In genomic region chr1:154824356-154825069, GRCh38 we compare ENCODE assay signal across 30 cellular contexts.
"Had no signal": no experiment of that assay in that cellular context is flagged by ENCODE, and none has a peak within 500 bp of the region (broad histone marks: within the 10 kb centered on the region; RNA-seq: fewer than 3 reads in every experiment).

No MANE protein-coding gene starts in this region.

- H3K27me3 Mint-ChIP-seq: activated B cell treated with CpG ODN at 0.5 μM for 24 hours; activated CD4-positive, alpha-beta memory T cell treated with anti-CD3 and anti-CD28 coated beads for 36 hours; activated naive CD8-positive, alpha-beta T cell; activated naive CD8-positive, alpha-beta T cell treated with anti-CD3 and anti-CD28 coated beads, Interleukin-2, amount 50 U/mL, for 24 hours had no signal

- H3K9ac ChIP-seq: KMS-11 had no signal

- H3K9me3 Mint-ChIP-seq: activated B cell treated with CpG ODN at 0.5 μM for 24 hours; activated CD4-positive, alpha-beta memory T cell treated with anti-CD3 and anti-CD28 coated beads for 36 hours; activated naive CD4-positive, alpha-beta T cell treated with anti-CD3 and anti-CD28 coated beads, Interleukin-2, amount 10 ng/mL, durations not matched to agents 7 days and 5 days; activated naive CD8-positive, alpha-beta T cell treated with anti-CD3 and anti-CD28 coated beads, Interleukin-2, amount 50 U/mL, for 24 hours had no signal

- ATAC-seq: activated naive CD8-positive, alpha-beta T cell treated with anti-CD3 and anti-CD28 coated beads, Interleukin-2, amount 50 U/mL, for 24 hours; PC-3 had no signal

- H3K27me3 ChIP-seq: cardiac muscle cell, Peyer's patch had no signal

- H3K36me3 ChIP-seq: cardiac muscle cell, Peyer's patch had no signal

- H3K4me3 ChIP-seq: cardiac muscle cell, Peyer's patch had no signal

- H3K4me1 Mint-ChIP-seq: activated naive CD4-positive, alpha-beta T cell treated with anti-CD3 and anti-CD28 coated beads, Interleukin-2, amount 10 ng/mL, durations not matched to agents 7 days and 5 days had no signal

- H3K36me3 Mint-ChIP-seq: activated CD4-positive, alpha-beta memory T cell treated with anti-CD3 and anti-CD28 coated beads for 36 hours; activated naive CD4-positive, alpha-beta T cell treated with anti-CD3 and anti-CD28 coated beads, Interleukin-2, amount 10 ng/mL, durations not matched to agents 7 days and 5 days; activated naive CD8-positive, alpha-beta T cell had no signal

- H3K4me2 ChIP-seq: KMS-11 had no signal

- H3K9me3 ChIP-seq: Peyer's patch had no signal

- H3K27ac ChIP-seq: cardiac muscle cell, KMS-11, Peyer's patch, VCaP had no signal

- H3K27ac Mint-ChIP-seq: activated B cell treated with CpG ODN at 0.5 μM for 24 hours; activated CD4-positive, alpha-beta memory T cell treated with anti-CD3 and anti-CD28 coated beads for 36 hours; activated naive CD4-positive, alpha-beta T cell treated with anti-CD3 and anti-CD28 coated beads, Interleukin-2, amount 10 ng/mL, durations not matched to agents 7 days and 5 days; activated naive CD8-positive, alpha-beta T cell; activated naive CD8-positive, alpha-beta T cell treated with anti-CD3 and anti-CD28 coated beads, Interleukin-2, amount 50 U/mL, for 24 hours had no signal

- DNase-seq: activated B cell treated with CpG ODN at 0.5 μM for 24 hours; activated CD4-positive, alpha-beta memory T cell treated with anti-CD3 and anti-CD28 coated beads for 36 hours; activated CD4-positive, alpha-beta T cell treated with anti-CD3 and anti-CD28 coated beads for 4 hours; activated CD4-positive, alpha-beta T cell treated with anti-CD3 and anti-CD28 coated beads, Interleukin-2, amount 50 U/mL, for 1 hour; activated CD4-positive, CD25-positive, alpha-beta regulatory T cell treated with anti-CD3 and anti-CD28 coated beads, Interleukin-2, amount 50 U/mL, for 72 hours; activated CD8-positive, alpha-beta memory T cell treated with anti-CD3 and anti-CD28 coated beads, Interleukin-2, amount 50 U/mL, for 4 hours; activated effector memory CD4-positive, alpha-beta T cell treated with Interleukin-2 at 50 U/mL for 16 hours; activated naive CD4-positive, alpha-beta T cell treated with anti-CD3 and anti-CD28 coated beads, Interleukin-2, amount 10 ng/mL, durations not matched to agents 7 days and 5 days; activated naive CD8-positive, alpha-beta T cell treated with anti-CD3 and anti-CD28 coated beads, Interleukin-2, amount 50 U/mL, for 24 hours; activated T-cell treated with anti-CD3 and anti-CD28 coated beads for 4 hours; activated T-cell treated with anti-CD3 and anti-CD28 coated beads, Interleukin-2, amount 50 U/mL, for 48 hours; anterior cingulate cortex; NCI-H1092; NCI-H1436 treated with DMSO at 0.1 percent for 48 hours; NCI-H1694 treated with DMSO at 0.1 percent for 48 hours; NCI-H2029; NCI-H345; NCI-H524 treated with DMSO at 0.1 percent for 48 hours; NK-92 treated with Interleukin-12 subunit alpha and Interleukin-12 subunit beta, amount 100 ng/mL, for 24 hours; PC-3; Peyer's patch; RPMI8226; SW 1271; T-helper 1 cell; T-helper 2 cell; T-helper 9 cell had no signal

- H3K4me3 Mint-ChIP-seq: activated B cell treated with CpG ODN at 0.5 μM for 24 hours; activated CD4-positive, alpha-beta memory T cell treated with anti-CD3 and anti-CD28 coated beads for 36 hours; activated naive CD4-positive, alpha-beta T cell treated with anti-CD3 and anti-CD28 coated beads, Interleukin-2, amount 10 ng/mL, durations not matched to agents 7 days and 5 days; activated naive CD8-positive, alpha-beta T cell; activated naive CD8-positive, alpha-beta T cell treated with anti-CD3 and anti-CD28 coated beads, Interleukin-2, amount 50 U/mL, for 24 hours had no signal
